9 cellular contexts compared by ENCODE assay signal in the genomic region with DNA sequence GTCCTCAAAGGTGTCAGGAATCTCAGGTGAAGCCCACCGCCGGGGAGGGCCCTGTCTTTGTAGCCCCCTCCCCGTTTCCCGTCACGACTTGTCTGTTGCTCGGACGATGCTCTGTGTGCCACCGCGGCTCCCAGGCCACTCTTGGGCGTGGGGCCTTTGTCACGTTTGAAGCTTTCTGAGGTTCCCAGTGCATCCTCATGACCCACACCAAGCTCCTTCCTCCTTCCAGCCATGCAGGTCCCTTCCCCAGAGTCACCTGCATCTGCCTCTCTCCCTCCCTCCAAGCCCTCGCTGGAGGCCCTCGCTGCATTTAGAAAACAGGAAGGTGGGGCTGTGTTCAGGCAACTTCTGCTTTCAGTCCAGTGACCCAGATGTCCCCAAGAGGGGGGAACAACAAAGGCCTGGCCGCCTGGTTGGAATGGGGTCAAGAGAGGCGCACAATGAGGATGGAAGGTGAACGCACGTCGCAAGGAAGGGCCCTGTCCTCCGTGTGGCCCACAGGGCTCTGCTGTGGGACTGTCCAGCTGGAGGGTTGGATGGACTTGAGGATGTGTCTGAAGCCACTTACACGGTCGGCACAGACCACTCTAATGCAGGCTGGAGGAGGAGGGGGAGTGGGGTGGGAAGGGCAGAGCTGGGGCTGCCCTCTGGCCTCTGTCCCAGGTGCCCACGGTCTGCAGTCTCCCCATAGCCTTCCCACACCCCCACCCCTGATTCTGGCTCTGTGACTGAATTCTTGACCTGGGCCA. TPM values are rescaled to one million over a fixed set of nuclear protein-coding genes. Genes with fewer than 3 reads are reported as not detected.
DNase-seq lines count a peak whose midpoint lies in the region; ATAC-seq and TF ChIP-seq lines count a peak whose summit lies in the region.
"Had no signal": no experiment of that assay in that cellular context is flagged by ENCODE, and none has a peak within 500 bp of the region (broad histone marks: within the 10 kb centered on the region; RNA-seq: fewer than 3 reads in every experiment).

No MANE protein-coding gene starts in this region.

- H3K27ac Mint-ChIP-seq in activated naive CD8-positive, alpha-beta T cell = no peak overlapping the region
- H3K27ac Mint-ChIP-seq in activated naive CD8-positive, alpha-beta T cell treated with anti-CD3 and anti-CD28 coated beads for 36 hours = no peak overlapping the region
- no peak overlapping the region for H3K27ac Mint-ChIP-seq in activated T-helper 17 cell treated with anti-CD3 and anti-CD28 coated beads, Interleukin-2, amount 50 U/mL, for 72 hours

- no peak for ATAC-seq in activated T-helper 17 cell treated with anti-CD3 and anti-CD28 coated beads, Interleukin-2, amount 50 U/mL, for 72 hours (replicated peaks)
- ATAC-seq in right lobe of liver = peak in 3 of 4 donors; percentile 8 to 25 (median 9)
- peak; percentile 37 for ATAC-seq in upper lobe of right lung

- H3K27me3 ChIP-seq in right lobe of liver (no peaks in the 10 kb centered on the region), upper lobe of right lung (no peaks in the 10 kb centered on the region)

- H3K9me3 Mint-ChIP-seq in activated naive CD8-positive, alpha-beta T cell (ENCODE audit: low read depth) = no peaks in the 10 kb centered on the region
- H3K9me3 Mint-ChIP-seq in activated naive CD8-positive, alpha-beta T cell treated with anti-CD3 and anti-CD28 coated beads for 36 hours = no peaks in the 10 kb centered on the region
- H3K9me3 Mint-ChIP-seq in activated T-helper 17 cell treated with anti-CD3 and anti-CD28 coated beads, Interleukin-2, amount 50 U/mL, for 72 hours = no peaks in the 10 kb centered on the region
- H3K9me3 Mint-ChIP-seq: neural crest cell had no signal

- intact Hi-C loops in right lobe of liver (cut with DNase I) = no loop called here
- intact Hi-C loops in upper lobe of right lung (cut with DNase I) = no loop called here

- peaks cover 27% of the 10 kb centered on the region for H3K4me1 Mint-ChIP-seq in activated naive CD8-positive, alpha-beta T cell (ENCODE audit: low read depth)
- H3K4me1 Mint-ChIP-seq in activated naive CD8-positive, alpha-beta T cell treated with anti-CD3 and anti-CD28 coated beads for 36 hours = peaks cover 20% of the 10 kb centered on the region
- no peaks in the 10 kb centered on the region for H3K4me1 Mint-ChIP-seq in activated T-helper 17 cell treated with anti-CD3 and anti-CD28 coated beads, Interleukin-2, amount 50 U/mL, for 72 hours
- H3K4me1 Mint-ChIP-seq: neural crest cell had no signal

- H3K4me1 ChIP-seq in right lobe of liver (peaks cover 0 to 11% (median 3%) of the 10 kb centered on the region in 4 donors), upper lobe of right lung (peaks cover 24% of the 10 kb centered on the region)

- H3K4me3 ChIP-seq in right lobe of liver (peak overlapping the region in 2 of 3 donors; percentile 2 to 7), upper lobe of right lung (peak overlapping the region; percentile 27)

- 35% methylated on average over 5 of the region's 22 CpGs for WGBS in right lobe of liver (ENCODE audit: insufficient coverage, low coverage, low lambda C conversion rate, missing lambda C conversion rate)

- no peak for DNase-seq in activated naive CD8-positive, alpha-beta T cell treated with anti-CD3 and anti-CD28 coated beads for 36 hours
- peak in 2 of 3 donors; percentile 42 to 62 for DNase-seq in right lobe of liver
- DNase-seq in upper lobe of right lung = peak; percentile 53
- DNase-seq in NCI-H1694 (lab: John Stamatoyannopoulos, UW) = no peak
- no peak for DNase-seq in putamen (ENCODE audit: low spot score)
- no peak for DNase-seq in AML-193 (lab: John Stamatoyannopoulos, UW)

- TF ChIP-seq CTCF in right lobe of liver (IDR thresholded peaks at IDR 0.05) (no peak), upper lobe of right lung (IDR thresholded peaks at IDR 0.05) (no peak)

- TF ChIP-seq POLR2A in right lobe of liver (IDR thresholded peaks at IDR 0.05) = no peak

- H3K27ac ChIP-seq in right lobe of liver = peak overlapping the region; percentile 40 to 71 (median 63)
- peak overlapping the region; percentile 74 for H3K27ac ChIP-seq in upper lobe of right lung

- peak overlapping the region; percentile 67 for H3K4me3 Mint-ChIP-seq in activated naive CD8-positive, alpha-beta T cell
- no peak overlapping the region for H3K4me3 Mint-ChIP-seq in activated naive CD8-positive, alpha-beta T cell treated with anti-CD3 and anti-CD28 coated beads for 36 hours
- H3K4me3 Mint-ChIP-seq in activated T-helper 17 cell treated with anti-CD3 and anti-CD28 coated beads, Interleukin-2, amount 50 U/mL, for 72 hours = peak overlapping the region; percentile 50
- H3K4me3 Mint-ChIP-seq: neural crest cell had no signal

- no peaks in the 10 kb centered on the region for H3K36me3 Mint-ChIP-seq in activated naive CD8-positive, alpha-beta T cell
- no peaks in the 10 kb centered on the region for H3K36me3 Mint-ChIP-seq in activated naive CD8-positive, alpha-beta T cell treated with anti-CD3 and anti-CD28 coated beads for 36 hours
- H3K36me3 Mint-ChIP-seq in activated T-helper 17 cell treated with anti-CD3 and anti-CD28 coated beads, Interleukin-2, amount 50 U/mL, for 72 hours (ENCODE audit: low read depth) = peaks cover 11% of the 10 kb centered on the region

- H3K36me3 ChIP-seq in right lobe of liver (no peaks in the 10 kb centered on the region), upper lobe of right lung (no peaks in the 10 kb centered on the region)

- H3K27me3 Mint-ChIP-seq in activated naive CD8-positive, alpha-beta T cell = no peaks in the 10 kb centered on the region
- H3K27me3 Mint-ChIP-seq in activated naive CD8-positive, alpha-beta T cell treated with anti-CD3 and anti-CD28 coated beads for 36 hours = no peaks in the 10 kb centered on the region
- no peaks in the 10 kb centered on the region for H3K27me3 Mint-ChIP-seq in activated T-helper 17 cell treated with anti-CD3 and anti-CD28 coated beads, Interleukin-2, amount 50 U/mL, for 72 hours

- no peaks in the 10 kb centered on the region for H3K9me3 ChIP-seq in right lobe of liver
- no peaks in the 10 kb centered on the region for H3K9me3 ChIP-seq in upper lobe of right lung

RNA-seq across cellular contexts. Expression of gene OR1D5, which starts 59.8 kb away (rescaled TPM):
- not detected for total RNA-seq in activated naive CD8-positive, alpha-beta T cell treated with anti-CD3 and anti-CD28 coated beads for 36 hours
- not detected for total RNA-seq in activated T-helper 17 cell treated with anti-CD3 and anti-CD28 coated beads, Interleukin-2, amount 50 U/mL, for 72 hours
- total RNA-seq in right lobe of liver (not detected), upper lobe of right lung (not detected)
- total RNA-seq: neural crest cell had no signal

Comparison
In these comparisons a context has a peak if more than half of its experiments do, and no peak if none do; other contexts are left out.
1. DNase-seq: peak in right lobe of liver (2 of 3) and upper lobe of right lung (single experiment); none in activated naive CD8-positive, alpha-beta T cell treated with anti-CD3 and anti-CD28 coated beads for 36 hours (single experiment), NCI-H1694 (single experiment), putamen (single experiment) and AML-193 (0 of 2).